Comparison of ENCODE assay signal across 9 cellular contexts in genomic region chr17:61862105-61862574, GRCh38. TPM values are rescaled to one million over a fixed set of nuclear protein-coding genes. Genes with fewer than 3 reads are reported as not detected.
A peak's percentile ranks its signal among the peaks of the same experiment; 100 is the strongest.
DNase-seq lines count a peak whose midpoint lies in the region; ATAC-seq and TF ChIP-seq lines count a peak whose summit lies in the region.
"Had no signal": no experiment of that assay in that cellular context is flagged by ENCODE, and none has a peak within 500 bp of the region (broad histone marks: within the 10 kb centered on the region; RNA-seq: fewer than 3 reads in every experiment).

No MANE protein-coding gene starts in this region.

- peaks cover 44 to 47% of the 10 kb centered on the region in 2 experiments for H3K36me3 ChIP-seq in HEK293 (ENCODE audit: control insufficient read depth in 2 of 2, insufficient read depth in 1 of 2, low read length in 2 of 2)
- H3K36me3 ChIP-seq in iPS DF 6.9 (ENCODE audit: control insufficient read depth, insufficient read depth, low read length) = no peaks in the 10 kb centered on the region; the same call in 1 of the 2 replicates
- peaks cover 3% of the 10 kb centered on the region for H3K36me3 ChIP-seq in upper lobe of right lung
- H3K36me3 ChIP-seq in testis (ENCODE audit: low read depth, missing control alignments) = no peaks in the 10 kb centered on the region

- DNase-seq in AG20443 (ENCODE audit: low spot score) = peak; percentile 8
- no peak for DNase-seq in iPS DF 6.9 (ENCODE audit: low read depth, low spot score)
- no peak for DNase-seq in stimulated activated naive CD4-positive, alpha-beta T cell treated with Interleukin-2 at 50 U/mL for 16 hours (lab: John Stamatoyannopoulos, UW)
- no peak for DNase-seq in upper lobe of right lung
- no peak for DNase-seq in testis
- DNase-seq: midbrain had no signal

- TF ChIP-seq CTCF in HEK293 (tag by site-specific recombination; IDR thresholded peaks at IDR 0.05) (no peak), VCaP (conservative IDR thresholded peaks at IDR 0.05) (no peak), upper lobe of right lung (IDR thresholded peaks at IDR 0.05) (no peak), testis (IDR thresholded peaks at IDR 0.05) (no peak)

- H3K4me3 ChIP-seq in HEK293 (ENCODE audit: low read depth, low read length) (peak overlapping the region; percentile 72), iPS DF 6.9 (ENCODE audit: low read length) (peak overlapping the region; percentile 60; the same call in 1 of the 2 replicates), upper lobe of right lung (no peak overlapping the region), testis (no peak overlapping the region)

- no peak for TF ChIP-seq POLR2A in testis (IDR thresholded peaks at IDR 0.05)

- intact Hi-C loops in upper lobe of right lung (cut with DNase I) = no loop called here
- intact Hi-C loops in testis (cut with DNase I; ENCODE audit: low total_unique reads) = no loop called here

- peaks cover 13% of the 10 kb centered on the region for H3K4me1 ChIP-seq in HEK293 (ENCODE audit: control insufficient read depth, insufficient read depth, low read length)
- H3K4me1 ChIP-seq in iPS DF 6.9 (ENCODE audit: control insufficient read depth, insufficient read depth, low read length) = no peaks in the 10 kb centered on the region
- H3K4me1 ChIP-seq in upper lobe of right lung = peaks cover 4% of the 10 kb centered on the region
- H3K4me1 ChIP-seq in testis = no peaks in the 10 kb centered on the region

- ATAC-seq in HG02884 (IDR thresholded peaks at IDR 0.05; ENCODE audit: unreplicated experiment) = no peak
- no peak for ATAC-seq in upper lobe of right lung

- POLR2A ChIA-PET in HEK293 (lab: Yijun Ruan, JAX) = interaction anchor here (1.0 to 2.6 kb wide), 6 partner anchors 11 to 204 kb away, joined by 4 to 17 read pairs (median 12); partner anchors contain the start of gene INTS2

- H3K27me3 ChIP-seq in iPS DF 6.9 (ENCODE audit: control insufficient read depth, insufficient read depth, low read length) = no peaks in the 10 kb centered on the region
- no peaks in the 10 kb centered on the region for H3K27me3 ChIP-seq in upper lobe of right lung
- H3K27me3 ChIP-seq in testis = no peaks in the 10 kb centered on the region

- H3K9me3 ChIP-seq in HEK293 (ENCODE audit: control insufficient read depth, insufficient read depth, low read depth, low read length) (no peaks in the 10 kb centered on the region), iPS DF 6.9 (ENCODE audit: control insufficient read depth, insufficient read depth, low read length) (no peaks in the 10 kb centered on the region), upper lobe of right lung (no peaks in the 10 kb centered on the region), testis (no peaks in the 10 kb centered on the region)

- H3K27ac ChIP-seq in HEK293 (ENCODE audit: extremely low read depth, low read depth, low read length) (peak overlapping the region; percentile 94), VCaP (peak overlapping the region; percentile 66), iPS DF 6.9 (ENCODE audit: low read length) (no peak overlapping the region), upper lobe of right lung (no peak overlapping the region), testis (no peak overlapping the region)

- CTCF ChIA-PET in HEK293 (lab: Yijun Ruan, JAX) = interaction anchor here (0.5 to 3.4 kb wide), 8 partner anchors 13 to 247 kb away, joined by 3 to 11 read pairs (median 4); no protein-coding TSS in a partner anchor

- no CpG with 5 or more reads among the region's 1 CpG for WGBS in iPS DF 6.9 (ENCODE audit: insufficient coverage, insufficient read length)
- 28 to 47% methylated on average over 1 of the region's 1 CpG for WGBS in testis, 2 donors

TF ChIP-seq in HEK293, 187 proteins besides CTCF, POLR2A, EP300 and RAD21:
- TF ChIP-seq ZBTB48 (tag by site-specific recombination; IDR thresholded peaks at IDR 0.05) (no peak), ZNF830 (tag by site-specific recombination; IDR thresholded peaks at IDR 0.05; ENCODE audit: low read depth) (no peak), ZBTB10 (tag by site-specific recombination; IDR thresholded peaks at IDR 0.05) (no peak), EGR2 (tag by site-specific recombination; IDR thresholded peaks at IDR 0.05; ENCODE audit: low read depth) (no peak), ZSCAN23 (tag by site-specific recombination; IDR thresholded peaks at IDR 0.05) (no peak), SCRT2 (tag by site-specific recombination; IDR thresholded peaks at IDR 0.05) (no peak), ZNF785 (tag by site-specific recombination; IDR thresholded peaks at IDR 0.05) (no peak), PRDM10 (tag by site-specific recombination; IDR thresholded peaks at IDR 0.05) (no peak), ZNF133 (tag by site-specific recombination; IDR thresholded peaks at IDR 0.05) (no peak), PBX3 (CRISPR knock-in tag; IDR thresholded peaks at IDR 0.05) (no peak), IKZF3 (tag by site-specific recombination; IDR thresholded peaks at IDR 0.05) (no peak)

RNA-seq across cellular contexts. Expression of gene BRIP1, which starts 1.2 kb away (rescaled TPM):
- total RNA-seq in upper lobe of right lung = 0.26 TPM
- total RNA-seq in testis = 10 to 100 TPM in 1 of 2 donors, 1 to 10 TPM in 1; 7.5 to 10.6 TPM
- polyA plus RNA-seq in testis (ENCODE audit: insufficient read depth, low read depth, low replicate concordance) = 10.5 TPM

Comparison
In these comparisons a context has a peak if more than half of its experiments do, and no peak if none do; other contexts are left out.
1. H3K27ac ChIP-seq: peak in HEK293 (single experiment) and VCaP (single experiment); none in iPS DF 6.9 (single experiment), upper lobe of right lung (single experiment) and testis (0 of 2).
2. H3K4me3 ChIP-seq: peak in HEK293 (single experiment) and iPS DF 6.9 (single experiment); none in upper lobe of right lung (single experiment) and testis (0 of 2).